14 cellular contexts compared by ENCODE assay signal in genomic region chr18:21593540-21594257, GRCh38. TPM values are rescaled to one million over a fixed set of nuclear protein-coding genes. Genes with fewer than 3 reads are reported as not detected.
A peak's percentile ranks its signal among the peaks of the same experiment; 100 is the strongest.
DNase-seq lines count a peak whose midpoint lies in the region; ATAC-seq and TF ChIP-seq lines count a peak whose summit lies in the region.
"Had no signal": no experiment of that assay in that cellular context is flagged by ENCODE, and none has a peak within 500 bp of the region (broad histone marks: within the 10 kb centered on the region; RNA-seq: fewer than 3 reads in every experiment).

No MANE protein-coding gene starts in this region.

- H3K36me3 ChIP-seq in SK-N-SH (replicated peaks in 1 of 2; ENCODE audit: control insufficient read depth in 1 of 2, insufficient read depth in 2 of 2, low read length in 1 of 2), result peaks cover 0 to 14% of the 10 kb centered on the region in 2 experiments
- H3K36me3 ChIP-seq: prostate gland had no signal

- 0 out of 2 replicates have a peak, but pooled peaks have one; percentile 6 for TF ChIP-seq CTCF in SK-N-SH (IDR thresholded peaks at IDR 0.05)
- TF ChIP-seq CTCF in activated B cell treated with CpG ODN at 0.5 μM for 24 hours (IDR thresholded peaks at IDR 0.05), result no peak
- no peak for TF ChIP-seq CTCF in glutamatergic neuron (IDR thresholded peaks at IDR 0.05; ENCODE audit: partially characterized antibody, unreplicated experiment)
- TF ChIP-seq CTCF in mesothelial cell of epicardium (IDR thresholded peaks at IDR 0.05; ENCODE audit: unreplicated experiment), result no peak

- no peaks in the 10 kb centered on the region for H3K9me2 ChIP-seq in SK-N-SH

- H3K27me3 ChIP-seq in SK-N-SH (ENCODE audit: insufficient read depth), result no peaks in the 10 kb centered on the region
- H3K27me3 ChIP-seq: left lung had no signal

- H3K4me1 Mint-ChIP-seq in activated B cell treated with CpG ODN at 0.5 μM for 24 hours (peaks cover 24% of the 10 kb centered on the region), glutamatergic neuron (ENCODE audit: low read depth, unreplicated experiment) (peaks cover 3% of the 10 kb centered on the region), mesothelial cell of epicardium (peaks cover 6% of the 10 kb centered on the region)

- DNase-seq in SK-N-SH, result no peak
- no peak for DNase-seq in activated B cell treated with CpG ODN at 0.5 μM for 24 hours
- DNase-seq in glutamatergic neuron, result no peak
- no peak for DNase-seq in AG08395 (ENCODE audit: low spot score)
- DNase-seq in mesothelial cell of epicardium (ENCODE audit: low spot score in 2 of 2, unreplicated experiment in 2 of 2), result no peak
- DNase-seq: activated CD4-positive, alpha-beta T cell treated with anti-CD3 and anti-CD28 coated beads for 48 hours; left lung; NCI-H2081 had no signal

- no peak for TF ChIP-seq RAD21 in SK-N-SH (IDR thresholded peaks at IDR 0.05; ENCODE audit: low read length)

- no peak overlapping the region for H3K9ac ChIP-seq in SK-N-SH

- ATAC-seq in SK-N-SH treated with all-trans-retinoic acid at 6 μM for 48 hours, result no peak
- ATAC-seq in HG02678 (IDR thresholded peaks at IDR 0.05; ENCODE audit: unreplicated experiment), result peak; percentile 69
- ATAC-seq in activated B cell treated with CpG ODN at 0.5 μM for 24 hours (ENCODE audit: low read depth), result peak; percentile 25
- ATAC-seq in HG03439 (IDR thresholded peaks at IDR 0.05; ENCODE audit: unreplicated experiment), result no peak
- ATAC-seq: left lung had no signal

- peaks cover 0 to 2% of the 10 kb centered on the region in 2 experiments; a peak in 1 of 4 replicates for H3K4me1 ChIP-seq in SK-N-SH (ENCODE audit: control insufficient read depth in 1 of 2, insufficient read depth in 2 of 2, low read depth in 1 of 2, low read length in 1 of 2)
- H3K4me1 ChIP-seq: prostate gland had no signal

- no peak overlapping the region; a peak in 1 of 4 replicates for H3K4me3 ChIP-seq in SK-N-SH (ENCODE audit: low read depth in 2 of 2, low read length in 1 of 2)
- H3K4me3 ChIP-seq: left lung, prostate gland had no signal

- CTCF ChIA-PET in SK-N-SH (lab: Yijun Ruan, JAX) (interaction anchor here (1.8 kb wide), 1 partner anchor 18 kb away, joined by 4 read pairs; the partner anchor contains the start of gene SNRPD1), activated B cell treated with CpG ODN at 0.5 μM for 24 hours (lab: Charles Lee) (no interaction called here)

- H4K20me1 ChIP-seq in SK-N-SH (ENCODE audit: insufficient read depth), result peaks cover 10% of the 10 kb centered on the region; the same call in 1 of the 2 replicates

- H3F3A ChIP-seq in SK-N-SH (replicated peaks; ENCODE audit: insufficient read depth), result peaks cover under 1% of the 10 kb centered on the region

- intact Hi-C loops in activated B cell treated with CpG ODN at 0.5 μM for 24 hours (cut with micrococcal nuclease), result no loop called here

- no peaks in the 10 kb centered on the region for H3K27me3 Mint-ChIP-seq in activated B cell treated with CpG ODN at 0.5 μM for 24 hours
- no peaks in the 10 kb centered on the region for H3K27me3 Mint-ChIP-seq in glutamatergic neuron (ENCODE audit: unreplicated experiment)
- H3K27me3 Mint-ChIP-seq in mesothelial cell of epicardium (ENCODE audit: low read depth), result no peaks in the 10 kb centered on the region
- H3K27me3 Mint-ChIP-seq: CD4-positive, alpha-beta memory T cell had no signal

- POLR2A ChIA-PET in SK-N-SH (lab: Yijun Ruan, JAX), result interaction anchor here (0.7 kb wide), 1 partner anchor 21 kb away, joined by 3 read pairs; no protein-coding TSS in a partner anchor
- POLR2A ChIA-PET in activated B cell treated with CpG ODN at 0.5 μM for 24 hours (lab: Charles Lee), result no interaction called here

- H3K79me2 ChIP-seq in SK-N-SH (ENCODE audit: insufficient read depth), result peaks cover 79% of the 10 kb centered on the region

- no peak for TF ChIP-seq EP300 in SK-N-SH (IDR thresholded peaks at IDR 0.05; ENCODE audit: borderline replicate concordance in 1 of 2, low read depth in 1 of 2, low read length in 1 of 2)

- no peak overlapping the region for H3K4me2 ChIP-seq in SK-N-SH

- H3K4me3 Mint-ChIP-seq in activated B cell treated with CpG ODN at 0.5 μM for 24 hours (no peak overlapping the region), glutamatergic neuron (ENCODE audit: unreplicated experiment) (peak overlapping the region; percentile 20), mesothelial cell of epicardium (no peak overlapping the region)

- 100% methylated on average over 3 of the region's 7 CpGs for WGBS in SK-N-SH (ENCODE audit: low lambda C conversion rate)

- H3K9me3 ChIP-seq in SK-N-SH, result no peaks in the 10 kb centered on the region
- H3K9me3 ChIP-seq: left lung, prostate gland had no signal

- H3K36me3 Mint-ChIP-seq in activated B cell treated with CpG ODN at 0.5 μM for 24 hours (ENCODE audit: low read depth) (peaks cover 17% of the 10 kb centered on the region), glutamatergic neuron (ENCODE audit: unreplicated experiment) (peaks cover 6% of the 10 kb centered on the region), mesothelial cell of epicardium (peaks cover 24% of the 10 kb centered on the region)

- no peak overlapping the region for H3K27ac Mint-ChIP-seq in activated B cell treated with CpG ODN at 0.5 μM for 24 hours
- peak overlapping the region; percentile 28 for H3K27ac Mint-ChIP-seq in glutamatergic neuron (ENCODE audit: unreplicated experiment)
- no peak overlapping the region for H3K27ac Mint-ChIP-seq in mesothelial cell of epicardium

- H3K27ac ChIP-seq in SK-N-SH (ENCODE audit: low read depth in 2 of 2, low read length in 1 of 2), result no peak overlapping the region
- H3K27ac ChIP-seq: 22Rv1, left lung, prostate gland had no signal

- H3K9me3 Mint-ChIP-seq in activated B cell treated with CpG ODN at 0.5 μM for 24 hours (no peaks in the 10 kb centered on the region), glutamatergic neuron (ENCODE audit: unreplicated experiment) (peaks cover 10% of the 10 kb centered on the region), mesothelial cell of epicardium (peaks cover 23% of the 10 kb centered on the region)
- H3K9me3 Mint-ChIP-seq: CD4-positive, alpha-beta memory T cell had no signal

- H2AFZ ChIP-seq in SK-N-SH (ENCODE audit: low read depth), result no peak overlapping the region

TF ChIP-seq in SK-N-SH, 30 proteins besides CTCF, POLR2A, EP300 and RAD21:
- no peak for TF ChIP-seq POLR2AphosphoS5 (IDR thresholded peaks at IDR 0.05; ENCODE audit: low read depth, low read length)
- no peak for TF ChIP-seq JUND (IDR thresholded peaks at IDR 0.05)

TF ChIP-seq in SK-N-SH treated with all-trans-retinoic acid at 6 μM for 48 hours, 23 proteins besides CTCF, POLR2A, EP300 and RAD21:
- TF ChIP-seq RARB (CRISPR knock-in tag; IDR thresholded peaks at IDR 0.05) (no peak), TCF4 (CRISPR knock-in tag; IDR thresholded peaks at IDR 0.05; ENCODE audit: borderline replicate concordance) (no peak), TSHZ2 (CRISPR knock-in tag; IDR thresholded peaks at IDR 0.05) (no peak), CSDC2 (CRISPR knock-in tag; IDR thresholded peaks at IDR 0.05) (no peak), BACH2 (CRISPR knock-in tag; IDR thresholded peaks at IDR 0.05; ENCODE audit: borderline replicate concordance) (no peak), ZFP3 (CRISPR knock-in tag; IDR thresholded peaks at IDR 0.05) (no peak), ZFP30 (CRISPR knock-in tag; IDR thresholded peaks at IDR 0.05) (no peak), ZNF565 (CRISPR knock-in tag; conservative IDR thresholded peaks at IDR 0.05; ENCODE audit: low read depth) (no peak), ESRRG (CRISPR knock-in tag; IDR thresholded peaks at IDR 0.05) (no peak)

RNA-seq across cellular contexts. Expression of gene ESCO1, which starts 6.8 kb away (rescaled TPM):
- polyA plus RNA-seq in SK-N-SH (2012; rRNA removed), result 2.2 and 2.7 TPM in 2 replicates
- 3.7 and 4.8 TPM in 2 replicates for polyA plus RNA-seq in SK-N-SH (2012; cell fraction: cytosol; rRNA removed)
- polyA plus RNA-seq in SK-N-SH (2012; cell fraction: nucleus; rRNA removed), result 2.5 and 4.9 TPM in 2 replicates
- total RNA-seq in activated B cell treated with CpG ODN at 0.5 μM for 24 hours (18.2 and 19.6 TPM in 2 replicates), glutamatergic neuron (ENCODE audit: unreplicated experiment) (14.3 TPM), mesothelial cell of epicardium (16.3 to 18.3 TPM (median 18.1 TPM) in 3 replicates)

RNA-seq across cellular contexts. Expression of gene SNRPD1, which starts 18.4 kb away (rescaled TPM):
- polyA plus RNA-seq in SK-N-SH (2012; rRNA removed), result 21.0 and 24.6 TPM in 2 replicates
- polyA plus RNA-seq in SK-N-SH (2012; cell fraction: cytosol; rRNA removed), result 37.9 and 64.1 TPM in 2 replicates
- polyA plus RNA-seq in SK-N-SH (2012; cell fraction: nucleus; rRNA removed), result 3.8 and 4.6 TPM in 2 replicates
- total RNA-seq in activated B cell treated with CpG ODN at 0.5 μM for 24 hours, result 58.1 and 60.8 TPM in 2 replicates
- 56.5 TPM for total RNA-seq in glutamatergic neuron (ENCODE audit: unreplicated experiment)
- total RNA-seq in mesothelial cell of epicardium, result 64.1 to 71.0 TPM (median 64.9 TPM) in 3 replicates

Comparison
In these comparisons a context has a peak if more than half of its experiments do, and no peak if none do; other contexts are left out.
1. ATAC-seq: peak in HG02678 (single experiment) and activated B cell treated with CpG ODN at 0.5 μM for 24 hours (single experiment); none in SK-N-SH treated with all-trans-retinoic acid at 6 μM for 48 hours (single experiment) and HG03439 (single experiment).